ENCODE assay signal across 6 cellular contexts in the genomic region with DNA sequence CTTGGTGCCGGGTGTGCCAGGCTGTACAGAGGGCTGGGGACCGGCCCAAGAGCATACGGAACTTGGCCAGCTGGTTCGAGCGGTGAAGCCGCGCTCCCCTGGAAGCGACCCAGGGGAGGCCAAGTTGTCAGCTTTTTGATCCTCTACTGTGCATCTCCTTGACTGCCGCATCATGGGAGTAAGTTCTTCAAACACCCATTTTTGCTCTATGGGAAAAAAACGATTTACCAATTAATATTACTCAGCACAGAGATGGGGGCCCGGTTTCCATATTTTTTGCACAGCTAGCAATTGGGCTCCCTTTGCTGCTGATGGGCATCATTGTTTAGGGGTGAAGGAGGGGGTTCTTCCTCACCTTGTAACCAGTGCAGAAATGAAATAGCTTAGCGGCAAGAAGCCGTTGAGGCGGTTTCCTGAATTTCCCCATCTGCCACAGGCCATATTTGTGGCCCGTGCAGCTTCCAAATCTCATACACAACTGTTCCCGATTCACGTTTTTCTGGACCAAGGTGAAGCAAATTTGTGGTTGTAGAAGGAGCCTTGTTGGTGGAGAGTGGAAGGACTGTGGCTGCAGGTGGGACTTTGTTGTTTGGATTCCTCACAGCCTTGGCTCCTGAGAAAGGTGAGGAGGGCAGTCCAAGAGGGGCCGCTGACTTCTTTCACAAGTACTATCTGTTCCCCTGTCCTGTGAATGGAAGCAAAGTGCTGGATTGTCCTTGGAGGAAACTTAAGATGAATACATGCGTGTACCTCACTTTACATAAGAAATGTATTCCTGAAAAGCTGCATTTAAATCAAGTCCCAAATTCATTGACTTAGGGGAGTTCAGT. TPM values are rescaled to one million over a fixed set of nuclear protein-coding genes. Genes with fewer than 3 reads are reported as not detected.
DNase-seq lines count a peak whose midpoint lies in the region; ATAC-seq and TF ChIP-seq lines count a peak whose summit lies in the region.

No MANE protein-coding gene starts in this region.

- no peak overlapping the region for H3K9ac ChIP-seq in fibroblast of lung (ENCODE audit: insufficient read depth, low read length)

- H3K4me3 ChIP-seq in fibroblast of lung (replicated peaks in 1 of 4; ENCODE audit: control extremely low read depth in 1 of 4, insufficient read depth in 1 of 4, low read depth in 3 of 4, low read length in 4 of 4): peak overlapping the region; percentile 5 to 69 (median 38)
- H3K4me3 ChIP-seq in thymus (ENCODE audit: low read length): peak overlapping the region; percentile 89

- H3K4me1 Mint-ChIP-seq in activated CD8-positive, alpha-beta memory T cell treated with anti-CD3 and anti-CD28 coated beads, Interleukin-2, amount 10 ng/mL, durations not matched to agents 7 days and 5 days: peaks cover 35% of the 10 kb centered on the region

- H3K27me3 ChIP-seq in fibroblast of lung (ENCODE audit: control insufficient read depth, insufficient read depth, low read length) (no peaks in the 10 kb centered on the region), thymus (ENCODE audit: control insufficient read depth, insufficient read depth) (no peaks in the 10 kb centered on the region)

- TF ChIP-seq CTCF in fibroblast of lung (conservative IDR thresholded peaks at IDR 0.05 in 1 of 2, IDR thresholded peaks at IDR 0.05 in 1 of 2; ENCODE audit: low read depth in 1 of 2, low read length in 2 of 2): no peak

- DNase-seq in activated CD8-positive, alpha-beta memory T cell treated with anti-CD3 and anti-CD28 coated beads, Interleukin-2, amount 10 ng/mL, durations not matched to agents 7 days and 5 days: no peak
- no peak for DNase-seq in activated CD8-positive, alpha-beta memory T cell treated with anti-CD3 and anti-CD28 coated beads, Interleukin-2, amount 50 U/mL, for 48 hours
- DNase-seq in fibroblast of lung (ENCODE audit: low read depth in 2 of 2) (no peak), GM19238 (ENCODE audit: insufficient read length, low spot score) (no peak), NCI-H345 treated with DMSO at 0.1 percent for 48 hours (lab: John Stamatoyannopoulos, UW; ENCODE audit: unreplicated experiment) (no peak)

- H3K36me3 ChIP-seq in fibroblast of lung (ENCODE audit: control insufficient read depth, insufficient read depth, low read length) (no peaks in the 10 kb centered on the region), thymus (ENCODE audit: control insufficient read depth, insufficient read depth) (no peaks in the 10 kb centered on the region)

- peak overlapping the region; percentile 3 for H3K27ac Mint-ChIP-seq in activated CD8-positive, alpha-beta memory T cell treated with anti-CD3 and anti-CD28 coated beads, Interleukin-2, amount 10 ng/mL, durations not matched to agents 7 days and 5 days

- H3K36me3 Mint-ChIP-seq in activated CD8-positive, alpha-beta memory T cell treated with anti-CD3 and anti-CD28 coated beads, Interleukin-2, amount 10 ng/mL, durations not matched to agents 7 days and 5 days: peaks cover 8% of the 10 kb centered on the region

- H3K9me3 ChIP-seq in fibroblast of lung (ENCODE audit: control insufficient read depth, insufficient read depth, low read depth, low read length) (no peaks in the 10 kb centered on the region), thymus (ENCODE audit: control insufficient read depth) (no peaks in the 10 kb centered on the region)

- H3K4me2 ChIP-seq in fibroblast of lung (ENCODE audit: extremely low read depth, insufficient read depth, low read length): peak overlapping the region; percentile 72

- H3K79me2 ChIP-seq in fibroblast of lung (ENCODE audit: control insufficient read depth, insufficient read depth, low read length): peaks cover 13% of the 10 kb centered on the region

- 91% methylated on average over 19 of the region's 19 CpGs for WGBS in thymus

- ATAC-seq in activated CD8-positive, alpha-beta memory T cell treated with anti-CD3 and anti-CD28 coated beads, Interleukin-2, amount 10 ng/mL, durations not matched to agents 7 days and 5 days: no peak

- H4K20me1 ChIP-seq in fibroblast of lung (ENCODE audit: control insufficient read depth, extremely low read depth, insufficient read depth, low read length): no peaks in the 10 kb centered on the region

- no peak overlapping the region for H2AFZ ChIP-seq in fibroblast of lung (ENCODE audit: low read length)

- CTCF ChIA-PET in activated CD8-positive, alpha-beta memory T cell treated with anti-CD3 and anti-CD28 coated beads, Interleukin-2, amount 10 ng/mL, durations not matched to agents 7 days and 5 days (lab: Charles Lee): no interaction called here

- H3K27ac ChIP-seq in fibroblast of lung (ENCODE audit: insufficient read depth, low read length) (no peak overlapping the region), thymus (ENCODE audit: low read depth) (no peak overlapping the region)

- peak overlapping the region; percentile 97 for H3K4me3 Mint-ChIP-seq in activated CD8-positive, alpha-beta memory T cell treated with anti-CD3 and anti-CD28 coated beads, Interleukin-2, amount 10 ng/mL, durations not matched to agents 7 days and 5 days

- H3K9me3 Mint-ChIP-seq in activated CD8-positive, alpha-beta memory T cell treated with anti-CD3 and anti-CD28 coated beads, Interleukin-2, amount 10 ng/mL, durations not matched to agents 7 days and 5 days (ENCODE audit: low read depth): no peaks in the 10 kb centered on the region

- H3K4me1 ChIP-seq in fibroblast of lung (ENCODE audit: control insufficient read depth, extremely low read depth, insufficient read depth, low read length): no peaks in the 10 kb centered on the region
- H3K4me1 ChIP-seq in thymus (ENCODE audit: control insufficient read depth, insufficient read depth, low read length): peaks cover 13% of the 10 kb centered on the region

- no peaks in the 10 kb centered on the region for H3K27me3 Mint-ChIP-seq in activated CD8-positive, alpha-beta memory T cell treated with anti-CD3 and anti-CD28 coated beads, Interleukin-2, amount 10 ng/mL, durations not matched to agents 7 days and 5 days

RNA-seq across cellular contexts. Expression of a gene that starts 2.1 kb away (rescaled TPM):
- 1 to 10 TPM; 5.8 to 6.5 TPM for total RNA-seq in activated CD8-positive, alpha-beta memory T cell treated with anti-CD3 and anti-CD28 coated beads, Interleukin-2, amount 10 ng/mL, durations not matched to agents 7 days and 5 days
- total RNA-seq in fibroblast of lung: 5.1 and 5.4 TPM in 2 replicates
- polyA plus RNA-seq in fibroblast of lung (2.7 and 2.8 TPM in 2 replicates), thymus (4.3 TPM)
- polyA plus RNA-seq in fibroblast of lung (2012): 2.5 and 2.7 TPM in 2 replicates
- polyA minus RNA-seq in fibroblast of lung (ENCODE audit: low replicate concordance): 0.75 and 0.93 TPM in 2 replicates

RNA-seq across cellular contexts. Expression of a gene that starts 21.3 kb away (rescaled TPM):
- under 1 TPM; 0.75 to 0.79 TPM for total RNA-seq in activated CD8-positive, alpha-beta memory T cell treated with anti-CD3 and anti-CD28 coated beads, Interleukin-2, amount 10 ng/mL, durations not matched to agents 7 days and 5 days
- 3.3 and 3.6 TPM in 2 replicates for total RNA-seq in fibroblast of lung
- polyA plus RNA-seq in fibroblast of lung (0.76 and 1.2 TPM in 2 replicates), thymus (10.9 TPM)
- polyA plus RNA-seq in fibroblast of lung (2012): 0.24 and 0.71 TPM in 2 replicates
- not detected in 2 replicates for polyA minus RNA-seq in fibroblast of lung (ENCODE audit: low replicate concordance)

RNA-seq across cellular contexts. Expression of a gene that starts 33.6 kb away (rescaled TPM):
- total RNA-seq in activated CD8-positive, alpha-beta memory T cell treated with anti-CD3 and anti-CD28 coated beads, Interleukin-2, amount 10 ng/mL, durations not matched to agents 7 days and 5 days: not detected
- not detected in 2 replicates for total RNA-seq in fibroblast of lung
- polyA plus RNA-seq in fibroblast of lung (not detected in 2 replicates), thymus (not detected)
- not detected in 2 replicates for polyA plus RNA-seq in fibroblast of lung (2012)
- not detected in 2 replicates for polyA minus RNA-seq in fibroblast of lung (ENCODE audit: low replicate concordance)

RNA-seq across cellular contexts. Expression of a gene that starts 52.1 kb away (rescaled TPM):
- total RNA-seq in activated CD8-positive, alpha-beta memory T cell treated with anti-CD3 and anti-CD28 coated beads, Interleukin-2, amount 10 ng/mL, durations not matched to agents 7 days and 5 days: 10 to 100 TPM; 23.9 to 31.9 TPM
- total RNA-seq in fibroblast of lung: 14.9 and 17.2 TPM in 2 replicates
- 9.2 and 12.9 TPM in 2 replicates for polyA plus RNA-seq in fibroblast of lung
- 5.5 and 7.3 TPM in 2 replicates for polyA plus RNA-seq in fibroblast of lung (2012)
- 2.9 and 3.7 TPM in 2 replicates for polyA minus RNA-seq in fibroblast of lung (ENCODE audit: low replicate concordance)
- polyA plus RNA-seq in thymus: 41.0 TPM

RNA-seq across cellular contexts. Expression of a gene that starts 52.2 kb away (rescaled TPM):
- total RNA-seq in activated CD8-positive, alpha-beta memory T cell treated with anti-CD3 and anti-CD28 coated beads, Interleukin-2, amount 10 ng/mL, durations not matched to agents 7 days and 5 days: 10 to 100 TPM; 45.1 to 46.2 TPM
- total RNA-seq in fibroblast of lung: 6.4 and 6.9 TPM in 2 replicates
- polyA plus RNA-seq in fibroblast of lung (7.4 and 8.4 TPM in 2 replicates), thymus (11.7 TPM)
- polyA plus RNA-seq in fibroblast of lung (2012): 7.0 and 7.7 TPM in 2 replicates
- polyA minus RNA-seq in fibroblast of lung (ENCODE audit: low replicate concordance): 0.04 and 0.75 TPM in 2 replicates
